In genomic region chr17:49349535-49349934, GRCh38 we compare ENCODE assay signal across 19 cellular contexts. TPM values are rescaled to one million over a fixed set of nuclear protein-coding genes. Genes with fewer than 3 reads are reported as not detected.
DNase-seq lines count a peak whose midpoint lies in the region; ATAC-seq and TF ChIP-seq lines count a peak whose summit lies in the region.
"Had no signal": no experiment of that assay in that cellular context is flagged by ENCODE, and none has a peak within 500 bp of the region (broad histone marks: within the 10 kb centered on the region; RNA-seq: fewer than 3 reads in every experiment).

No MANE protein-coding gene starts in this region.

- peaks cover 96% of the 10 kb centered on the region for H3K79me2 ChIP-seq in hepatocyte

- no peak overlapping the region for H3K27ac ChIP-seq in hepatocyte
- H3K27ac ChIP-seq: PC-9 had no signal

- H3K27ac Mint-ChIP-seq in activated CD8-positive, alpha-beta T cell treated with anti-CD3 and anti-CD28 coated beads for 36 hours = peak overlapping the region; percentile 34
- H3K27ac Mint-ChIP-seq in activated CD8-positive, alpha-beta T cell treated with anti-CD3 and anti-CD28 coated beads, Interleukin-2, amount 10 ng/mL, durations not matched to agents 7 days and 5 days = no peak overlapping the region

- peaks cover 6% of the 10 kb centered on the region for H3K4me1 ChIP-seq in hepatocyte (ENCODE audit: insufficient read depth)
- H3K4me1 ChIP-seq: BE2C had no signal

- H3K27me3 Mint-ChIP-seq in activated CD8-positive, alpha-beta T cell treated with anti-CD3 and anti-CD28 coated beads for 36 hours = no peaks in the 10 kb centered on the region
- no peaks in the 10 kb centered on the region for H3K27me3 Mint-ChIP-seq in activated CD8-positive, alpha-beta T cell treated with anti-CD3 and anti-CD28 coated beads, Interleukin-2, amount 10 ng/mL, durations not matched to agents 7 days and 5 days (ENCODE audit: low read depth)

- no peak overlapping the region for H3K4me3 ChIP-seq in hepatocyte
- H3K4me3 ChIP-seq: PC-9 had no signal

- peak overlapping the region; percentile 22 for H3K4me2 ChIP-seq in hepatocyte
- H3K4me2 ChIP-seq: PC-9 had no signal

- H2AFZ ChIP-seq in hepatocyte = no peak overlapping the region
- H2AFZ ChIP-seq: PC-9 had no signal

- peaks cover 63% of the 10 kb centered on the region for H3K4me1 Mint-ChIP-seq in activated CD8-positive, alpha-beta T cell treated with anti-CD3 and anti-CD28 coated beads for 36 hours (ENCODE audit: low read depth)
- H3K4me1 Mint-ChIP-seq in activated CD8-positive, alpha-beta T cell treated with anti-CD3 and anti-CD28 coated beads, Interleukin-2, amount 10 ng/mL, durations not matched to agents 7 days and 5 days (ENCODE audit: low read depth) = peaks cover 44% of the 10 kb centered on the region

- intact Hi-C loops in activated CD8-positive, alpha-beta T cell treated with anti-CD3 and anti-CD28 coated beads for 36 hours (cut with micrococcal nuclease) = no loop called here

- POLR2A ChIA-PET in activated CD8-positive, alpha-beta T cell treated with anti-CD3 and anti-CD28 coated beads for 36 hours (lab: Charles Lee) = interaction anchor here (0.9 to 3.5 kb wide), 2 partner anchors 10 to 15 kb away, joined by 5 to 26 read pairs; no protein-coding TSS in a partner anchor
- POLR2A ChIA-PET in activated CD8-positive, alpha-beta T cell treated with anti-CD3 and anti-CD28 coated beads, Interleukin-2, amount 10 ng/mL, durations not matched to agents 7 days and 5 days (lab: Charles Lee) = no interaction called here

- H3K36me3 Mint-ChIP-seq in activated CD8-positive, alpha-beta T cell treated with anti-CD3 and anti-CD28 coated beads for 36 hours (ENCODE audit: low read depth) = no peaks in the 10 kb centered on the region
- H3K36me3 Mint-ChIP-seq in activated CD8-positive, alpha-beta T cell treated with anti-CD3 and anti-CD28 coated beads, Interleukin-2, amount 10 ng/mL, durations not matched to agents 7 days and 5 days (ENCODE audit: low read depth) = peaks cover 34% of the 10 kb centered on the region

- no peak for DNase-seq in activated CD8-positive, alpha-beta T cell treated with anti-CD3 and anti-CD28 coated beads for 36 hours
- no peak for DNase-seq in activated CD8-positive, alpha-beta T cell treated with anti-CD3 and anti-CD28 coated beads, Interleukin-2, amount 10 ng/mL, durations not matched to agents 7 days and 5 days
- peak; percentile 55 for DNase-seq in DMS79 (lab: John Stamatoyannopoulos, UW)
- DNase-seq in NCI-H69 (lab: John Stamatoyannopoulos, UW) = peak; percentile 21
- DNase-seq in hepatocyte (ENCODE audit: low spot score) = no peak
- DNase-seq in NCI-H226 = no peak
- DNase-seq in LoVo (ENCODE audit: low spot score) = no peak
- DNase-seq: BE2C, H7, KG1, NCI-H1048, NCI-H2029 treated with DMSO at 0.1 percent for 48 hours, NCI-H2171 treated with DMSO at 0.1 percent for 48 hours, NCI-H446, PC-9, RPMI8226, SHP77 treated with DMSO at 0.1 percent for 48 hours had no signal

- ATAC-seq in activated CD8-positive, alpha-beta T cell treated with anti-CD3 and anti-CD28 coated beads for 36 hours = no peak
- no peak for ATAC-seq in activated CD8-positive, alpha-beta T cell treated with anti-CD3 and anti-CD28 coated beads, Interleukin-2, amount 10 ng/mL, durations not matched to agents 7 days and 5 days
- ATAC-seq in GM21360 (IDR thresholded peaks at IDR 0.05; ENCODE audit: unreplicated experiment) = no peak
- ATAC-seq: SK-N-SH treated with all-trans-retinoic acid at 6 μM for 48 hours had no signal

- no peaks in the 10 kb centered on the region for H3K27me3 ChIP-seq in hepatocyte
- H3K27me3 ChIP-seq: BE2C had no signal

- H3K4me3 Mint-ChIP-seq in activated CD8-positive, alpha-beta T cell treated with anti-CD3 and anti-CD28 coated beads for 36 hours = no peak overlapping the region
- H3K4me3 Mint-ChIP-seq in activated CD8-positive, alpha-beta T cell treated with anti-CD3 and anti-CD28 coated beads, Interleukin-2, amount 10 ng/mL, durations not matched to agents 7 days and 5 days = no peak overlapping the region

- H3K9me3 ChIP-seq in hepatocyte (ENCODE audit: low read depth) = no peaks in the 10 kb centered on the region
- H3K9me3 ChIP-seq: BE2C had no signal

- no peaks in the 10 kb centered on the region for H3K9me2 ChIP-seq in hepatocyte (replicated peaks; ENCODE audit: insufficient read depth)

- H3K36me3 ChIP-seq in hepatocyte (replicated peaks; ENCODE audit: insufficient read depth, low read depth) = no peaks in the 10 kb centered on the region
- H3K36me3 ChIP-seq: BE2C had no signal

- peaks cover 59% of the 10 kb centered on the region for H4K20me1 ChIP-seq in hepatocyte (ENCODE audit: insufficient read depth, poor library complexity, severe bottlenecking)

- CTCF ChIA-PET in activated CD8-positive, alpha-beta T cell treated with anti-CD3 and anti-CD28 coated beads for 36 hours (lab: Charles Lee) = interaction anchor here (1.0 to 2.1 kb wide), 3 partner anchors 9 to 46 kb away, joined by 3 to 8 read pairs (median 8); no protein-coding TSS in a partner anchor
- CTCF ChIA-PET in activated CD8-positive, alpha-beta T cell treated with anti-CD3 and anti-CD28 coated beads, Interleukin-2, amount 10 ng/mL, durations not matched to agents 7 days and 5 days (lab: Charles Lee) = interaction anchor here (1.4 to 3.7 kb wide), 3 partner anchors 11 to 58 kb away, joined by 4 to 17 read pairs (median 8); no protein-coding TSS in a partner anchor

- TF ChIP-seq CTCF in activated CD8-positive, alpha-beta T cell treated with anti-CD3 and anti-CD28 coated beads for 36 hours (IDR thresholded peaks at IDR 0.05) = no peak
- TF ChIP-seq CTCF in hepatocyte (IDR thresholded peaks at IDR 0.05; ENCODE audit: poor library complexity) = no peak

- no peaks in the 10 kb centered on the region for H3K9me3 Mint-ChIP-seq in activated CD8-positive, alpha-beta T cell treated with anti-CD3 and anti-CD28 coated beads for 36 hours
- H3K9me3 Mint-ChIP-seq in activated CD8-positive, alpha-beta T cell treated with anti-CD3 and anti-CD28 coated beads, Interleukin-2, amount 10 ng/mL, durations not matched to agents 7 days and 5 days (ENCODE audit: insufficient read depth) = no peaks in the 10 kb centered on the region

RNA-seq across cellular contexts. Expression of gene ZNF652, which starts 12.5 kb away (rescaled TPM):
- 1 to 10 TPM; 6.4 to 6.7 TPM for total RNA-seq in activated CD8-positive, alpha-beta T cell treated with anti-CD3 and anti-CD28 coated beads for 36 hours
- 10 to 100 TPM; 27.3 to 27.9 TPM for total RNA-seq in activated CD8-positive, alpha-beta T cell treated with anti-CD3 and anti-CD28 coated beads, Interleukin-2, amount 10 ng/mL, durations not matched to agents 7 days and 5 days
- 46.2 and 55.6 TPM in 2 replicates for total RNA-seq in hepatocyte
- 18.5 and 23.0 TPM in 2 replicates for polyA plus RNA-seq in hepatocyte

Comparison
In these comparisons a context has a peak if more than half of its experiments do, and no peak if none do; other contexts are left out.
1. DNase-seq: peak in DMS79 (single experiment) and NCI-H69 (single experiment); none in activated CD8-positive, alpha-beta T cell treated with anti-CD3 and anti-CD28 coated beads for 36 hours (single experiment), activated CD8-positive, alpha-beta T cell treated with anti-CD3 and anti-CD28 coated beads, Interleukin-2, amount 10 ng/mL, durations not matched to agents 7 days and 5 days (single experiment), hepatocyte (single experiment), NCI-H226 (single experiment) and LoVo (single experiment).